In the genomic region with DNA sequence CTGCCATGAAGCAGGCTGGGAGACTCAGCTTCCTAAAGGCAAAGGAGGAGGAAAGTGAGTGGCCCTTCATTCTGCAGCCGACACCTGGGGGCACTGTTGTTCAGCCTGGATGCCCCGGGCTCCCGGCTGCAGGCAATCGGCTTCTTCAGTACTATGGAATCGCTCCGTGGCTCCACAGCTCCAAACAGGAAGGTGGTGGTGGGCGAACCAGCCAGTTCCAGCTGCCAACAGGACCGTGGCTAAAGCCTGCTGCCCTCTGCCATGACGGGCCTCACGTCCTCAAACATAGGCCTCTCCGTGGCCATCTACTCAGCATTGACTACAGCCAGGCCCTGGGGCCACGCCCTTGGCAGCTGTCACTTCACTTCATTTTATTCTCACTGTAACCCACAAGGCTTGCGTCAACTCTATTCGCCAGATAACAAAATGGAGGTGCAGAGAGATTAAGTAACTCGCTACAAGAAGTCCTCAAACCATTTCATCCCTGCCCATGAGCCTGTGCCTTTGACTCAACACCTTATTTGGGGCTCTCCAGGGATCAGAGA, we compare ENCODE assay signal across 9 cellular contexts. TPM values are rescaled to one million over a fixed set of nuclear protein-coding genes. Genes with fewer than 3 reads are reported as not detected.
A peak's percentile ranks its signal among the peaks of the same experiment; 100 is the strongest.
DNase-seq lines count a peak whose midpoint lies in the region; ATAC-seq and TF ChIP-seq lines count a peak whose summit lies in the region.
"Had no signal": no experiment of that assay in that cellular context is flagged by ENCODE, and none has a peak within 500 bp of the region (broad histone marks: within the 10 kb centered on the region; RNA-seq: fewer than 3 reads in every experiment).

No MANE protein-coding gene starts in this region.

- H3K4me3 Mint-ChIP-seq in activated CD4-positive, alpha-beta memory T cell treated with anti-CD3 and anti-CD28 coated beads, Interleukin-2, amount 10 ng/mL, durations not matched to agents 7 days and 5 days: no peak overlapping the region
- H3K4me3 Mint-ChIP-seq in nephron progenitor cell: no peak overlapping the region

- peak; percentile 33 for ATAC-seq in HG03280 (IDR thresholded peaks at IDR 0.05; ENCODE audit: unreplicated experiment)
- no peak for ATAC-seq in HG02623 (IDR thresholded peaks at IDR 0.05; ENCODE audit: unreplicated experiment)

- H3K27me3 ChIP-seq in tibial artery: peaks cover 0 to 65% of the 10 kb centered on the region in 2 donors

- DNase-seq in NCI-H82 treated with DMSO at 0.1 percent for 48 hours (lab: John Stamatoyannopoulos, UW; ENCODE audit: unreplicated experiment): peak; percentile 26
- peak; percentile 61 for DNase-seq in activated CD4-positive, alpha-beta memory T cell treated with anti-CD3 and anti-CD28 coated beads, Interleukin-2, amount 10 ng/mL, durations not matched to agents 7 days and 5 days
- no peak for DNase-seq in epithelial cell of proximal tubule (ENCODE audit: low read depth)
- DNase-seq in nephron progenitor cell: peak; percentile 72
- no peak for DNase-seq in tibial artery

- intact Hi-C loops in tibial artery (cut with DNase I; ENCODE audit: low total_unique reads): no loop called here

- POLR2A ChIA-PET in activated CD4-positive, alpha-beta memory T cell treated with anti-CD3 and anti-CD28 coated beads, Interleukin-2, amount 10 ng/mL, durations not matched to agents 7 days and 5 days (lab: Charles Lee): interaction anchor here (0.7 to 1.3 kb wide), 2 partner anchors 105 to 370 kb away, joined by 3 to 4 read pairs; no protein-coding TSS in a partner anchor

- CTCF ChIA-PET in activated CD4-positive, alpha-beta memory T cell treated with anti-CD3 and anti-CD28 coated beads, Interleukin-2, amount 10 ng/mL, durations not matched to agents 7 days and 5 days (lab: Charles Lee): interaction anchor here (0.5 to 2.6 kb wide), 19 partner anchors 9 to 904 kb away, joined by 3 to 12 read pairs (median 3); no protein-coding TSS in a partner anchor

- TF ChIP-seq CTCF in GM12872 (IDR thresholded peaks at IDR 0.05; ENCODE audit: insufficient read depth, low read depth, low read length): peak; percentile 85
- TF ChIP-seq CTCF in epithelial cell of proximal tubule (conservative IDR thresholded peaks at IDR 0.05; ENCODE audit: low read depth, low read length): peak; percentile 82
- peak; percentile 55 for TF ChIP-seq CTCF in nephron progenitor cell (IDR thresholded peaks at IDR 0.05)
- peak; percentile 5 to 7 for TF ChIP-seq CTCF in tibial artery (IDR thresholded peaks at IDR 0.05)

- H3K36me3 ChIP-seq in tibial artery: no peaks in the 10 kb centered on the region
- H3K36me3 ChIP-seq: neutrophil had no signal

- peaks cover 0 to 8% (median 5%) of the 10 kb centered on the region in 3 donors for H3K9me3 ChIP-seq in tibial artery

- H3K36me3 Mint-ChIP-seq in activated CD4-positive, alpha-beta memory T cell treated with anti-CD3 and anti-CD28 coated beads, Interleukin-2, amount 10 ng/mL, durations not matched to agents 7 days and 5 days (ENCODE audit: low read depth): peaks cover 5% of the 10 kb centered on the region
- H3K36me3 Mint-ChIP-seq in nephron progenitor cell (ENCODE audit: low read depth): no peaks in the 10 kb centered on the region

- peaks cover 8% of the 10 kb centered on the region for H3K9me3 Mint-ChIP-seq in activated CD4-positive, alpha-beta memory T cell treated with anti-CD3 and anti-CD28 coated beads, Interleukin-2, amount 10 ng/mL, durations not matched to agents 7 days and 5 days
- H3K9me3 Mint-ChIP-seq in nephron progenitor cell: peaks cover 10% of the 10 kb centered on the region

- no peak overlapping the region for H3K4me3 ChIP-seq in epithelial cell of proximal tubule (ENCODE audit: low read depth, low read length)
- H3K4me3 ChIP-seq in tibial artery: no peak overlapping the region

- H3K27me3 Mint-ChIP-seq in activated CD4-positive, alpha-beta memory T cell treated with anti-CD3 and anti-CD28 coated beads, Interleukin-2, amount 10 ng/mL, durations not matched to agents 7 days and 5 days: peaks cover 31% of the 10 kb centered on the region
- H3K27me3 Mint-ChIP-seq in nephron progenitor cell (ENCODE audit: low read depth, poor library complexity): peaks cover 81% of the 10 kb centered on the region

- H3K27ac Mint-ChIP-seq in activated CD4-positive, alpha-beta memory T cell treated with anti-CD3 and anti-CD28 coated beads, Interleukin-2, amount 10 ng/mL, durations not matched to agents 7 days and 5 days: no peak overlapping the region
- H3K27ac Mint-ChIP-seq in nephron progenitor cell: no peak overlapping the region

- no peaks in the 10 kb centered on the region for H3K4me1 ChIP-seq in tibial artery

- H3K4me1 Mint-ChIP-seq in activated CD4-positive, alpha-beta memory T cell treated with anti-CD3 and anti-CD28 coated beads, Interleukin-2, amount 10 ng/mL, durations not matched to agents 7 days and 5 days: no peaks in the 10 kb centered on the region
- H3K4me1 Mint-ChIP-seq in nephron progenitor cell: peaks cover 20% of the 10 kb centered on the region

- H3K27ac ChIP-seq in tibial artery: no peak overlapping the region
- H3K27ac ChIP-seq: neutrophil had no signal

RNA-seq across cellular contexts. Expression of gene PAX5, which starts 38.1 kb away (rescaled TPM):
- under 1 TPM; 0.05 to 0.15 TPM for total RNA-seq in activated CD4-positive, alpha-beta memory T cell treated with anti-CD3 and anti-CD28 coated beads, Interleukin-2, amount 10 ng/mL, durations not matched to agents 7 days and 5 days
- total RNA-seq in epithelial cell of proximal tubule: under 0.01 TPM in 1 of 2 replicates, not detected in the other

Comparison
In these comparisons a context has a peak if more than half of its experiments do, and no peak if none do; other contexts are left out.
1. CTCF ChIP-seq: peak in every context shown above with its lines; median percentile 85 in GM12872; 82 in epithelial cell of proximal tubule; 55 in nephron progenitor cell; 6 in tibial artery.
2. DNase-seq: peak in NCI-H82 treated with DMSO at 0.1 percent for 48 hours (single experiment), activated CD4-positive, alpha-beta memory T cell treated with anti-CD3 and anti-CD28 coated beads, Interleukin-2, amount 10 ng/mL, durations not matched to agents 7 days and 5 days (single experiment) and nephron progenitor cell (single experiment); none in epithelial cell of proximal tubule (single experiment) and tibial artery (0 of 2).